Comparison of ENCODE assay signal across 29 cellular contexts in the genomic region with DNA sequence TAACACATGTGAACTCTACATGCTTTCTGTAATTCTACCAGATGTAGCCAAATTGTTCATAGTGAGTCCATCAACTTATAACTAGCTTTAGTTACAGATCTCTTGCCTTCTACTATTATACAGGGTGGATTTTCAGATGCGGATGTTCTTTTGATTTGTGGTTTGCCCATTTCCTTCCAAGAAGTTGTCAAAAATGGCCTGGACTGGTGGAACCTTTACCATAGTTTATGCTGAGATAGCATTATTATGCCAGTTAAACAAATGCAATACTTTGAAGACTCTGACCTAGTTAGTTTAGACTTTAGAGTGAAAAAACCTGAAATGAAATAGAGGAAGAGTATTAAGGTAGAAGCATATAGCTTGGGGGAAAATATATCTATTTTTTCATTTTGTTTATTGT. TPM values are rescaled to one million over a fixed set of nuclear protein-coding genes. Genes with fewer than 3 reads are reported as not detected.
DNase-seq lines count a peak whose midpoint lies in the region; ATAC-seq, FAIRE-seq and TF ChIP-seq lines count a peak whose summit lies in the region.
"Had no signal": no experiment of that assay in that cellular context is flagged by ENCODE, and none has a peak within 500 bp of the region (broad histone marks: within the 10 kb centered on the region; RNA-seq: fewer than 3 reads in every experiment).

No MANE protein-coding gene starts in this region.

- no peak overlapping the region for H2AK5ac ChIP-seq in H1 (ENCODE audit: low read depth, low read length)

- H4K5ac ChIP-seq in H1 (ENCODE audit: insufficient read length, low read depth, low read length): no peak overlapping the region

- H3K4ac ChIP-seq in H1 (replicated peaks; ENCODE audit: insufficient read length, low read depth, low read length): no peak overlapping the region

- no peaks in the 10 kb centered on the region for H3K36me3 Mint-ChIP-seq in activated T-cell treated with anti-CD3 and anti-CD28 coated beads, Interleukin-2, amount 50 U/mL, for 24 hours (ENCODE audit: low read depth)
- H3K36me3 Mint-ChIP-seq in WTC11: no peaks in the 10 kb centered on the region

- POLR2A ChIA-PET in WTC11 (lab: Charles Lee): no interaction called here
- POLR2A ChIA-PET in H1 (lab: Charles Lee; ENCODE audit: partially characterized antibody): no interaction called here

- no peaks in the 10 kb centered on the region for H4K20me1 ChIP-seq in H1 (replicated peaks in 1 of 2; ENCODE audit: control insufficient read depth in 1 of 2, insufficient read depth in 2 of 2, low read length in 2 of 2)

- H3K4me3 Mint-ChIP-seq in activated T-cell treated with anti-CD3 and anti-CD28 coated beads, Interleukin-2, amount 50 U/mL, for 24 hours: no peak overlapping the region
- no peak overlapping the region for H3K4me3 Mint-ChIP-seq in WTC11
- H3K4me3 Mint-ChIP-seq: activated CD4-positive, alpha-beta T cell treated with anti-CD3 and anti-CD28 coated beads, Interleukin-2, amount 10 ng/mL, durations not matched to agents 24 days and 14 days; activated T-helper 1 cell treated with anti-CD3 and anti-CD28 coated beads, Interleukin-12 subunit alpha, Interleukin-12 subunit beta, Interleukin-2, Interleukin-4 antibody, amounts not matched to agents 30 ng/mL and 10 ng/mL and 1 ng/mL, durations not matched to agents 14 hours and 24 hours and 36 hours; endodermal cell; H9; stimulated activated naive CD8-positive, alpha-beta T cell treated with anti-CD3 and anti-CD28 coated beads, Interleukin-15, Interleukin-2, amounts not matched to agents 100 ng/mL and 50 ng/mL, for 24 hours had no signal

- H3K27me3 ChIP-seq in H1 (replicated peaks in 1 of 4; ENCODE audit: control insufficient read depth in 3 of 4, extremely low read depth in 1 of 4, insufficient read depth in 3 of 4, low read length in 3 of 4): no peaks in the 10 kb centered on the region
- H3K27me3 ChIP-seq: esophagus muscularis mucosa, hepatocyte, uterus had no signal

- H3K9me3 ChIP-seq in H1 (ENCODE audit: insufficient read depth in 2 of 2, low read depth in 1 of 2, low read length in 1 of 2): no peaks in the 10 kb centered on the region
- H3K9me3 ChIP-seq: esophagus muscularis mucosa, psoas muscle, uterus had no signal

- H3K27me3 Mint-ChIP-seq in activated T-cell treated with anti-CD3 and anti-CD28 coated beads, Interleukin-2, amount 50 U/mL, for 24 hours: no peaks in the 10 kb centered on the region
- no peaks in the 10 kb centered on the region; the same call in 1 of the 2 replicates for H3K27me3 Mint-ChIP-seq in WTC11 (ENCODE audit: low read depth)
- H3K27me3 Mint-ChIP-seq: stimulated activated naive CD8-positive, alpha-beta T cell treated with anti-CD3 and anti-CD28 coated beads, Interleukin-15, Interleukin-2, amounts not matched to agents 100 ng/mL and 50 ng/mL, for 24 hours had no signal

- H3K79me1 ChIP-seq in H1 (ENCODE audit: low read depth, low read length): no peaks in the 10 kb centered on the region

- no peak for DNase-seq in activated T-cell treated with anti-CD3 and anti-CD28 coated beads, Interleukin-2, amount 50 U/mL, for 24 hours
- DNase-seq in activated T-cell treated with anti-CD3 and anti-CD28 coated beads for 4 hours: no peak
- DNase-seq in WTC11 (ENCODE audit: low spot score): no peak
- no peak for DNase-seq in H1 (ENCODE audit: low read depth in 1 of 2, low spot score in 2 of 2)
- DNase-seq in SIG-M5 (lab: John Stamatoyannopoulos, UW): no peak
- no peak for DNase-seq in ACHN
- DNase-seq in NCI-H446 treated with DMSO at 0.1 percent for 48 hours (lab: John Stamatoyannopoulos, UW): no peak
- DNase-seq: 8988T; activated CD4-positive, alpha-beta T cell treated with anti-CD3 and anti-CD28 coated beads, Interleukin-2, amount 10 ng/mL, durations not matched to agents 24 days and 14 days; activated naive CD4-positive, alpha-beta T cell treated with anti-CD3 and anti-CD28 coated beads, Interleukin-2, amount 50 U/mL, for 16 hours; cortex of kidney; DMS53; endodermal cell; foreskin melanocyte; H9; left colon; psoas muscle; stimulated activated CD4-positive, alpha-beta T cell treated with anti-CD3 and anti-CD28 coated beads, Interleukin-15, amount 100 ng/mL, for 24 hours; T-helper 9 cell; uterus had no signal

- H3K4me1 Mint-ChIP-seq in activated T-cell treated with anti-CD3 and anti-CD28 coated beads, Interleukin-2, amount 50 U/mL, for 24 hours (ENCODE audit: low read depth): peaks cover 15% of the 10 kb centered on the region
- no peaks in the 10 kb centered on the region for H3K4me1 Mint-ChIP-seq in WTC11
- H3K4me1 Mint-ChIP-seq: endodermal cell, H9 had no signal

- peak overlapping the region; percentile 12 for H3K27ac Mint-ChIP-seq in activated T-cell treated with anti-CD3 and anti-CD28 coated beads, Interleukin-2, amount 50 U/mL, for 24 hours
- no peak overlapping the region for H3K27ac Mint-ChIP-seq in WTC11
- H3K27ac Mint-ChIP-seq: activated CD4-positive, alpha-beta T cell treated with anti-CD3 and anti-CD28 coated beads, Interleukin-2, amount 10 ng/mL, durations not matched to agents 24 days and 14 days; activated T-helper 1 cell treated with anti-CD3 and anti-CD28 coated beads, Interleukin-12 subunit alpha, Interleukin-12 subunit beta, Interleukin-2, Interleukin-4 antibody, amounts not matched to agents 30 ng/mL and 10 ng/mL and 1 ng/mL, durations not matched to agents 14 hours and 24 hours and 36 hours; endodermal cell; H9; stimulated activated naive CD8-positive, alpha-beta T cell treated with anti-CD3 and anti-CD28 coated beads, Interleukin-15, Interleukin-2, amounts not matched to agents 100 ng/mL and 50 ng/mL, for 24 hours had no signal

- TF ChIP-seq POLR2A in H1 (IDR thresholded peaks at IDR 0.05; ENCODE audit: control extremely low read depth in 1 of 2, low read depth in 2 of 2, low read length in 2 of 2): no peak

- TF ChIP-seq RAD21 in H1 (IDR thresholded peaks at IDR 0.05 in 1 of 2, conservative IDR thresholded peaks at IDR 0.05 in 1 of 2; ENCODE audit: low read depth in 2 of 2, low read length in 2 of 2): no peak

- H3K9me3 Mint-ChIP-seq in activated T-cell treated with anti-CD3 and anti-CD28 coated beads, Interleukin-2, amount 50 U/mL, for 24 hours: no peaks in the 10 kb centered on the region
- H3K9me3 Mint-ChIP-seq in WTC11: no peaks in the 10 kb centered on the region; the same call in 1 of the 2 replicates
- H3K9me3 Mint-ChIP-seq: endodermal cell; H9; stimulated activated naive CD8-positive, alpha-beta T cell treated with anti-CD3 and anti-CD28 coated beads, Interleukin-15, Interleukin-2, amounts not matched to agents 100 ng/mL and 50 ng/mL, for 24 hours had no signal

- H3K4me2 ChIP-seq in H1 (ENCODE audit: insufficient read depth in 1 of 2, low read depth in 2 of 2, low read length in 2 of 2): no peak overlapping the region
- H3K4me2 ChIP-seq: hepatocyte, KMS-11 had no signal

- no peak overlapping the region for H3K56ac ChIP-seq in H1 (replicated peaks; ENCODE audit: insufficient read length, low read depth, low read length)

- H2BK5ac ChIP-seq in H1 (ENCODE audit: low read depth, low read length): no peak overlapping the region

- H3K27ac ChIP-seq in H1 (ENCODE audit: low read depth, low read length): no peak overlapping the region
- H3K27ac ChIP-seq: esophagus muscularis mucosa, hepatocyte, KMS-11, psoas muscle, uterus, VCaP had no signal

- no peak overlapping the region for H2BK15ac ChIP-seq in H1 (ENCODE audit: low read length)

- in situ Hi-C loops in ACHN (cut with HindIII; ENCODE audit: low pct_ligation_motif_present, low pct_unique_long_range_greater_than_20kb, low sequenced_read_pairs): no loop called here

- no peak for FAIRE-seq in H1 (lab: Jason Lieb, UNC)
- FAIRE-seq: bronchial epithelial cell, G401.6 had no signal

- H3K23me2 ChIP-seq in H1 (ENCODE audit: low read depth, low read length): no peaks in the 10 kb centered on the region

- no peaks in the 10 kb centered on the region for H3K79me2 ChIP-seq in H1 (ENCODE audit: control insufficient read depth in 1 of 2, insufficient read depth in 2 of 2, low read length in 2 of 2)
- H3K79me2 ChIP-seq: hepatocyte had no signal

- H2BK12ac ChIP-seq in H1 (ENCODE audit: low read depth, low read length): no peak overlapping the region

- no peak for TF ChIP-seq EP300 in H1 (IDR thresholded peaks at IDR 0.05; ENCODE audit: borderline replicate concordance in 1 of 2, low read depth in 2 of 2, low read length in 2 of 2)

- no peak overlapping the region for H4K91ac ChIP-seq in H1 (replicated peaks; ENCODE audit: insufficient read length, low read length)

- no peak overlapping the region for H2AFZ ChIP-seq in H1 (ENCODE audit: low read length)
- H2AFZ ChIP-seq: hepatocyte had no signal

- no peak overlapping the region for H3K4me3 ChIP-seq in H1 (ENCODE audit: extremely low read depth in 1 of 4, insufficient read depth in 2 of 4, low read depth in 3 of 4, low read length in 4 of 4)
- H3K4me3 ChIP-seq: esophagus muscularis mucosa, hepatocyte, psoas muscle, uterus had no signal

- CTCF ChIA-PET in WTC11 (lab: Charles Lee) (no interaction called here), H1 (lab: Charles Lee; ENCODE audit: partially characterized antibody) (no interaction called here)

- H4K8ac ChIP-seq in H1 (ENCODE audit: extremely low read depth, insufficient read depth, low read length): no peak overlapping the region

- H2BK120ac ChIP-seq in H1 (replicated peaks; ENCODE audit: low read depth, low read length): no peak overlapping the region

- H3K9ac ChIP-seq in H1 (replicated peaks in 1 of 4; ENCODE audit: extremely low read depth in 1 of 4, low read depth in 3 of 4, low read length in 3 of 4): no peak overlapping the region
- H3K9ac ChIP-seq: KMS-11 had no signal

- WGBS in H1 (ENCODE audit: extremely low coverage in 1 of 2, insufficient coverage in 1 of 2, insufficient read length in 1 of 2, insufficient replicate concordance in 2 of 2, low coverage in 1 of 2, low lambda C conversion rate in 2 of 2, missing lambda C conversion rate in 1 of 2), 2 experiments: 100% methylated on average over 1 of the region's 1 CpG; no CpG with 5 or more reads in 1 of the 2 experiments

- H2BK20ac ChIP-seq in H1 (ENCODE audit: low read length): no peak overlapping the region

- H3K23ac ChIP-seq in H1 (ENCODE audit: insufficient read length): no peak overlapping the region

- ATAC-seq in WTC11: no peak
- no peak for ATAC-seq in GM21447 (IDR thresholded peaks at IDR 0.05; ENCODE audit: unreplicated experiment)
- ATAC-seq: left colon, psoas muscle had no signal

- no peak overlapping the region for H3K14ac ChIP-seq in H1 (ENCODE audit: insufficient read length)

- TF ChIP-seq CTCF in WTC11 (IDR thresholded peaks at IDR 0.05) (no peak), H1 (IDR thresholded peaks at IDR 0.05; ENCODE audit: control extremely low read depth in 1 of 3, insufficient read depth in 1 of 3, low read depth in 1 of 3, low read length in 3 of 3) (no peak)

- H3K18ac ChIP-seq in H1 (ENCODE audit: extremely low read depth, low read length): no peak overlapping the region

- H3K36me3 ChIP-seq in H1 (ENCODE audit: control insufficient read depth in 2 of 4, insufficient read depth in 4 of 4, low read length in 3 of 4): no peaks in the 10 kb centered on the region
- H3K36me3 ChIP-seq: esophagus muscularis mucosa, uterus had no signal

- H3K4me1 ChIP-seq in H1 (replicated peaks in 1 of 4; ENCODE audit: control insufficient read depth in 3 of 4, insufficient read depth in 4 of 4, low read length in 3 of 4): no peaks in the 10 kb centered on the region
- H3K4me1 ChIP-seq: esophagus muscularis mucosa, psoas muscle, uterus had no signal

RNA-seq across cellular contexts. Expression of gene CFL2, which starts 27.4 kb away (rescaled TPM):
- 13.1 to 20.1 TPM (median 14.7 TPM) in 3 replicates for total RNA-seq in WTC11 (2021)
- total RNA-seq in H1 (2021; fragmentation: NEBNext Ultra II Directional; extraction: Animal tissue kit (Norgen Biotek cat#: 25700)): 18.1 and 20.5 TPM in 2 replicates
- polyA plus RNA-seq in H1 (2011; rRNA removed): 5.2 and 9.7 TPM in 2 replicates
- polyA plus RNA-seq in H1 (2011; cell fraction: cytosol; rRNA removed): 8.8 TPM
- polyA plus RNA-seq in H1 (2011; cell fraction: nucleus; rRNA removed): 2.6 TPM
- 7.8 to 18.4 TPM (median 8.7 TPM) in 4 replicates for polyA plus RNA-seq in H1 (2012, experiment 1 of 2)
- 2.2 TPM for polyA plus RNA-seq in H1 (2012, experiment 2 of 2)
- 10.8 TPM for polyA plus RNA-seq in H1 (2013, experiment 1 of 2)
- polyA plus RNA-seq in H1 (2013, experiment 2 of 2): 11.3 TPM
- 9.7 and 15.4 TPM in 2 replicates for polyA minus RNA-seq in H1 (2011; rRNA and poly(A)+ RNA removed)
- polyA minus RNA-seq in H1 (2011; cell fraction: cytosol; rRNA and poly(A)+ RNA removed): 4.3 TPM
- polyA minus RNA-seq in H1 (2011; cell fraction: nucleus; rRNA and poly(A)+ RNA removed): 10.5 TPM
